In genomic region chr3:10234526-10235230, GRCh38 we compare ENCODE assay signal across 2 cellular contexts.
TF ChIP-seq lines count a peak whose summit lies in the region.

No MANE protein-coding gene starts in this region.

TF ChIP-seq in SK-N-SH, 30 proteins besides CTCF, POLR2A, EP300 and RAD21:
- no peak for TF ChIP-seq EZH2phosphoT487 (IDR thresholded peaks at IDR 0.05; ENCODE audit: borderline replicate concordance, low read depth)
- TF ChIP-seq YY1 (IDR thresholded peaks at IDR 0.05; ENCODE audit: low read depth) = no peak
- TF ChIP-seq MEF2A (IDR thresholded peaks at IDR 0.05; ENCODE audit: borderline replicate concordance, low read depth) = no peak
- TF ChIP-seq RXRA (IDR thresholded peaks at IDR 0.05; ENCODE audit: borderline replicate concordance, low read depth) = no peak
- TF ChIP-seq GABPA (IDR thresholded peaks at IDR 0.05; ENCODE audit: low read depth) = no peak
- no peak for TF ChIP-seq MXI1 (IDR thresholded peaks at IDR 0.05; ENCODE audit: low read depth, low read length)
- no peak for TF ChIP-seq JUND (IDR thresholded peaks at IDR 0.05)
- no peak for TF ChIP-seq FOXJ3 (CRISPR knock-in tag; IDR thresholded peaks at IDR 0.05)
- no peak for TF ChIP-seq ZBTB33 (IDR thresholded peaks at IDR 0.05; ENCODE audit: borderline replicate concordance, low read depth)
- TF ChIP-seq FOXM1 (IDR thresholded peaks at IDR 0.05; ENCODE audit: low read depth) = no peak
- no peak for TF ChIP-seq IRF3 (IDR thresholded peaks at IDR 0.05; ENCODE audit: low read depth, low read length)
- TF ChIP-seq FOSL2 (IDR thresholded peaks at IDR 0.05; ENCODE audit: borderline replicate concordance, low read depth) = no peak
- TF ChIP-seq PBX3 (IDR thresholded peaks at IDR 0.05) = no peak
- no peak for TF ChIP-seq SIN3A (IDR thresholded peaks at IDR 0.05; ENCODE audit: borderline replicate concordance, low read depth, low read length)
- TF ChIP-seq SMC3 (IDR thresholded peaks at IDR 0.05; ENCODE audit: low read depth, low read length) = no peak
- no peak for TF ChIP-seq MAX (IDR thresholded peaks at IDR 0.05; ENCODE audit: low read depth)
- TF ChIP-seq TAF1 (IDR thresholded peaks at IDR 0.05; ENCODE audit: borderline replicate concordance, low read depth, low read length) = no peak
- no peak for TF ChIP-seq TCF12 (IDR thresholded peaks at IDR 0.05)
- no peak for TF ChIP-seq NRF1 (IDR thresholded peaks at IDR 0.05; ENCODE audit: low read depth, low read length)
- TF ChIP-seq GATA2 (CRISPR knock-in tag; IDR thresholded peaks at IDR 0.05) = no peak

TF ChIP-seq in SK-N-SH treated with all-trans-retinoic acid at 6 μM for 48 hours, 23 proteins besides CTCF, POLR2A, EP300 and RAD21:
- no peak for TF ChIP-seq ZNF565 (CRISPR knock-in tag; conservative IDR thresholded peaks at IDR 0.05; ENCODE audit: low read depth)
- TF ChIP-seq ESRRG (CRISPR knock-in tag; IDR thresholded peaks at IDR 0.05) = no peak
- no peak for TF ChIP-seq ZFP30 (CRISPR knock-in tag; IDR thresholded peaks at IDR 0.05)
- no peak for TF ChIP-seq ZNF8 (CRISPR knock-in tag; IDR thresholded peaks at IDR 0.05)
- TF ChIP-seq ISL1 (CRISPR knock-in tag; IDR thresholded peaks at IDR 0.05) = no peak
- TF ChIP-seq POU6F1 (CRISPR knock-in tag; IDR thresholded peaks at IDR 0.05; ENCODE audit: borderline replicate concordance, low read depth) = no peak
- no peak for TF ChIP-seq RARB (CRISPR knock-in tag; IDR thresholded peaks at IDR 0.05)
- TF ChIP-seq PATZ1 (CRISPR knock-in tag; IDR thresholded peaks at IDR 0.05; ENCODE audit: borderline replicate concordance) = no peak
- no peak for TF ChIP-seq ZFP3 (CRISPR knock-in tag; IDR thresholded peaks at IDR 0.05)
- TF ChIP-seq TOX (CRISPR knock-in tag; IDR thresholded peaks at IDR 0.05; ENCODE audit: borderline replicate concordance) = no peak
- no peak for TF ChIP-seq CSRNP3 (CRISPR knock-in tag; IDR thresholded peaks at IDR 0.05)
